Comparison of ENCODE assay signal across 1 cellular context in genomic region chr2:199868431-199869226, GRCh38.
TF ChIP-seq lines count a peak whose summit lies in the region.

No MANE protein-coding gene starts in this region.

TF ChIP-seq in GM23338, 12 proteins besides CTCF, POLR2A, EP300 and RAD21 (continued from another document):
- TF ChIP-seq NANOG (IDR thresholded peaks at IDR 0.05; ENCODE audit: borderline replicate concordance): peak; percentile 51; the same call in 1 of the 2 replicates
- TF ChIP-seq JUNB (IDR thresholded peaks at IDR 0.05; ENCODE audit: unreplicated experiment): no peak
TF ChIP-seq in GM23338: peak in this region for 1.
